Comparison of ENCODE assay signal across 32 cellular contexts in genomic region chr9:73411494-73411893, GRCh38.
"Had no signal": no experiment of that assay in that cellular context is flagged by ENCODE, and none has a peak within 500 bp of the region (broad histone marks: within the 10 kb centered on the region; RNA-seq: fewer than 3 reads in every experiment).

No MANE protein-coding gene starts in this region.

- DNase-seq: activated CD4-positive, alpha-beta memory T cell treated with anti-CD3 and anti-CD28 coated beads for 36 hours; activated CD4-positive, alpha-beta T cell treated with anti-CD3 and anti-CD28 coated beads, Interleukin-2, amount 10 ng/mL, durations not matched to agents 24 days and 14 days; activated CD4-positive, CD25-positive, alpha-beta regulatory T cell treated with anti-CD3 and anti-CD28 coated beads, Interleukin-2, amount 50 U/mL, for 72 hours; activated CD8-positive, alpha-beta memory T cell treated with anti-CD3 and anti-CD28 coated beads, Interleukin-2, amount 50 U/mL, for 48 hours; activated gamma-delta T cell; activated naive CD4-positive, alpha-beta T cell treated with anti-CD3 and anti-CD28 coated beads, Interleukin-2, amount 50 U/mL, for 16 hours; activated T-cell treated with anti-CD3 and anti-CD28 coated beads, Interleukin-2, amount 50 U/mL, for 24 hours; amniotic stem cell; brain microvascular endothelial cell; caudate nucleus; esophagus squamous epithelium; foreskin melanocyte; islet precursor cell; left cardiac atrium; left ventricle myocardium superior; naive B cell; nephron progenitor cell; occipital lobe; stimulated activated CD4-positive, alpha-beta T cell treated with anti-CD3 and anti-CD28 coated beads, Interleukin-1b, Interleukin-23, amount 100 ng/mL, for 48 hours; stimulated activated CD4-positive, alpha-beta T cell treated with anti-CD3 and anti-CD28 coated beads, Interleukin-4, amount 100 ng/mL, for 4 hours; stimulated activated CD8-positive, alpha-beta memory T cell treated with anti-CD3 and anti-CD28 coated beads, Interleukin-4, amount 100 ng/mL, for 48 hours; stomach; T-helper 1 cell; WERI-Rb-1 had no signal

- ATAC-seq: left cardiac atrium; left ventricle myocardium superior; stimulated activated memory B cell treated with anti-CD40 and anti-IgM and Interleukin-4, amounts not matched to agents 10 μg/mL and 1 μg/mL and 100 μg/mL, for 72 hours had no signal

- H3K27me3 ChIP-seq: brain microvascular endothelial cell, esophagus squamous epithelium, right atrium auricular region, stomach, tibial nerve had no signal

- H3K36me3 Mint-ChIP-seq: activated CD4-positive, alpha-beta memory T cell treated with anti-CD3 and anti-CD28 coated beads for 36 hours; mesothelial cell of epicardium; naive B cell; stimulated activated memory B cell treated with anti-CD40 and anti-IgM and Interleukin-4, amounts not matched to agents 10 μg/mL and 1 μg/mL and 100 μg/mL, for 72 hours had no signal

- H3K4me3 ChIP-seq: esophagus squamous epithelium, right atrium auricular region, smooth muscle cell, stomach, tibial nerve had no signal

- H3K9me3 Mint-ChIP-seq: activated CD4-positive, alpha-beta memory T cell treated with anti-CD3 and anti-CD28 coated beads for 36 hours; activated CD4-positive, alpha-beta T cell treated with anti-CD3 and anti-CD28 coated beads, Interleukin-2, amount 10 ng/mL, durations not matched to agents 24 days and 14 days; activated T-cell treated with anti-CD3 and anti-CD28 coated beads, Interleukin-2, amount 50 U/mL, for 24 hours; dendritic cell treated with granulocyte-macrophage colony-stimulating factor and Interleukin-4, amounts not matched to agents 40 ng/mL and 50 ng/mL, for 4 days; mesothelial cell of epicardium; nephron progenitor cell; stimulated activated memory B cell treated with anti-CD40 and anti-IgM and Interleukin-4, amounts not matched to agents 10 μg/mL and 1 μg/mL and 100 μg/mL, for 72 hours; T-helper 2 cell treated with Interferon-gamma antibody and Interleukin-4, amounts not matched to agents 5 μg/mL and 100 μg/mL, for 36 hours had no signal

- H3K27ac ChIP-seq: brain microvascular endothelial cell, epithelial cell of prostate, esophagus squamous epithelium, right atrium auricular region, stomach, tibial nerve, WERI-Rb-1 had no signal

- H3K27me3 Mint-ChIP-seq: activated CD4-positive, alpha-beta memory T cell treated with anti-CD3 and anti-CD28 coated beads for 36 hours; activated CD4-positive, alpha-beta T cell treated with anti-CD3 and anti-CD28 coated beads, Interleukin-2, amount 10 ng/mL, durations not matched to agents 24 days and 14 days; activated T-cell treated with anti-CD3 and anti-CD28 coated beads, Interleukin-2, amount 50 U/mL, for 24 hours; dendritic cell treated with granulocyte-macrophage colony-stimulating factor and Interleukin-4, amounts not matched to agents 40 ng/mL and 50 ng/mL, for 4 days; naive B cell; stimulated activated memory B cell treated with anti-CD40 and anti-IgM and Interleukin-4, amounts not matched to agents 10 μg/mL and 1 μg/mL and 100 μg/mL, for 72 hours had no signal

- H3K27ac Mint-ChIP-seq: activated CD4-positive, alpha-beta memory T cell treated with anti-CD3 and anti-CD28 coated beads for 36 hours; activated CD4-positive, alpha-beta T cell treated with anti-CD3 and anti-CD28 coated beads, Interleukin-2, amount 10 ng/mL, durations not matched to agents 24 days and 14 days; activated T-cell treated with anti-CD3 and anti-CD28 coated beads, Interleukin-2, amount 50 U/mL, for 24 hours; dendritic cell treated with granulocyte-macrophage colony-stimulating factor and Interleukin-4, amounts not matched to agents 40 ng/mL and 50 ng/mL, for 4 days; mesothelial cell of epicardium; naive B cell; nephron progenitor cell; stimulated activated memory B cell treated with anti-CD40 and anti-IgM and Interleukin-4, amounts not matched to agents 10 μg/mL and 1 μg/mL and 100 μg/mL, for 72 hours; T-helper 2 cell treated with Interferon-gamma antibody and Interleukin-4, amounts not matched to agents 5 μg/mL and 100 μg/mL, for 36 hours had no signal

- H3K4me1 Mint-ChIP-seq: activated CD4-positive, alpha-beta T cell treated with anti-CD3 and anti-CD28 coated beads, Interleukin-2, amount 10 ng/mL, durations not matched to agents 24 days and 14 days; mesothelial cell of epicardium; naive B cell; stimulated activated memory B cell treated with anti-CD40 and anti-IgM and Interleukin-4, amounts not matched to agents 10 μg/mL and 1 μg/mL and 100 μg/mL, for 72 hours had no signal

- H3K9me3 ChIP-seq: esophagus squamous epithelium, right atrium auricular region, stomach, tibial nerve had no signal

- H3K4me3 Mint-ChIP-seq: activated CD4-positive, alpha-beta memory T cell treated with anti-CD3 and anti-CD28 coated beads for 36 hours; activated CD4-positive, alpha-beta T cell treated with anti-CD3 and anti-CD28 coated beads, Interleukin-2, amount 10 ng/mL, durations not matched to agents 24 days and 14 days; activated T-cell treated with anti-CD3 and anti-CD28 coated beads, Interleukin-2, amount 50 U/mL, for 24 hours; dendritic cell treated with granulocyte-macrophage colony-stimulating factor and Interleukin-4, amounts not matched to agents 40 ng/mL and 50 ng/mL, for 4 days; mesothelial cell of epicardium; naive B cell; nephron progenitor cell; stimulated activated memory B cell treated with anti-CD40 and anti-IgM and Interleukin-4, amounts not matched to agents 10 μg/mL and 1 μg/mL and 100 μg/mL, for 72 hours; T-helper 2 cell treated with Interferon-gamma antibody and Interleukin-4, amounts not matched to agents 5 μg/mL and 100 μg/mL, for 36 hours had no signal

- H3K4me1 ChIP-seq: esophagus squamous epithelium, right atrium auricular region, stomach had no signal

- H3K36me3 ChIP-seq: brain microvascular endothelial cell, esophagus squamous epithelium, right atrium auricular region, stomach, tibial nerve, WERI-Rb-1 had no signal
